ENCODE assay signal across 12 cellular contexts in genomic region chr7:55245271-55245723, GRCh38.
A peak's percentile ranks its signal among the peaks of the same experiment; 100 is the strongest.
DNase-seq lines count a peak whose midpoint lies in the region; ATAC-seq, FAIRE-seq and TF ChIP-seq lines count a peak whose summit lies in the region.
"Had no signal": no experiment of that assay in that cellular context is flagged by ENCODE, and none has a peak within 500 bp of the region (broad histone marks: within the 10 kb centered on the region; RNA-seq: fewer than 3 reads in every experiment).

No MANE protein-coding gene starts in this region.

- peak; percentile 87 for DNase-seq in EL
- peak; percentile 99 for DNase-seq in RCC 7860 (ENCODE audit: low spot score)
- DNase-seq in fibroblast of gingiva (ENCODE audit: low read depth) = peak; percentile 90
- no peak for DNase-seq in OCI-M1 (lab: John Stamatoyannopoulos, UW)
- no peak for DNase-seq in NCI-H1092 treated with DMSO at 0.1 percent for 48 hours (lab: John Stamatoyannopoulos, UW)
- no peak for DNase-seq in NOMO-1 treated with DMSO at 0.1 percent for 48 hours (lab: John Stamatoyannopoulos, UW; ENCODE audit: unreplicated experiment)
- DNase-seq: NCI-H2029 treated with DMSO at 0.1 percent for 48 hours, upper lobe of left lung had no signal

- H3K4me3 ChIP-seq in parathyroid adenoma (ENCODE audit: low read depth, low read length) = no peak overlapping the region
- H3K4me3 ChIP-seq: upper lobe of left lung had no signal

- H3K79me2 ChIP-seq in parathyroid adenoma = no peaks in the 10 kb centered on the region

- ATAC-seq in GM19328 (IDR thresholded peaks at IDR 0.05; ENCODE audit: unreplicated experiment) = no peak

- H3K9ac ChIP-seq in parathyroid adenoma = no peak overlapping the region

- H3K4me1 ChIP-seq in parathyroid adenoma = peaks cover 13% of the 10 kb centered on the region
- H3K4me1 ChIP-seq: upper lobe of left lung had no signal

- H3K36me3 ChIP-seq in parathyroid adenoma (ENCODE audit: control insufficient read depth, insufficient read depth, low read length) = no peaks in the 10 kb centered on the region
- H3K36me3 ChIP-seq: neutrophil, upper lobe of left lung had no signal

- no peaks in the 10 kb centered on the region for H3K27me3 ChIP-seq in parathyroid adenoma (ENCODE audit: control insufficient read depth, insufficient read depth, low read length)
- H3K27me3 ChIP-seq: neutrophil, upper lobe of left lung had no signal

- H3K27ac ChIP-seq in parathyroid adenoma = peak overlapping the region; percentile 52
- H3K27ac ChIP-seq: neutrophil, upper lobe of left lung had no signal

- peak; percentile 99 for FAIRE-seq in RCC 7860 (lab: Jason Lieb, UNC)
- FAIRE-seq: D721Med had no signal

- no peak overlapping the region for H2AFZ ChIP-seq in parathyroid adenoma

- no peak overlapping the region for H3K4me2 ChIP-seq in parathyroid adenoma (ENCODE audit: low read length)

- no peaks in the 10 kb centered on the region for H3K9me3 ChIP-seq in parathyroid adenoma (ENCODE audit: control insufficient read depth, low read length)
- H3K9me3 ChIP-seq: neutrophil, upper lobe of left lung had no signal

- TF ChIP-seq CTCF in parathyroid adenoma (IDR thresholded peaks at IDR 0.05) = no peak

Comparison
In these comparisons a context has a peak if more than half of its experiments do, and no peak if none do; other contexts are left out.
1. DNase-seq: peak in EL (single experiment), RCC 7860 (single experiment) and fibroblast of gingiva (single experiment); none in OCI-M1 (single experiment), NCI-H1092 treated with DMSO at 0.1 percent for 48 hours (single experiment) and NOMO-1 treated with DMSO at 0.1 percent for 48 hours (single experiment).